In the genomic region with DNA sequence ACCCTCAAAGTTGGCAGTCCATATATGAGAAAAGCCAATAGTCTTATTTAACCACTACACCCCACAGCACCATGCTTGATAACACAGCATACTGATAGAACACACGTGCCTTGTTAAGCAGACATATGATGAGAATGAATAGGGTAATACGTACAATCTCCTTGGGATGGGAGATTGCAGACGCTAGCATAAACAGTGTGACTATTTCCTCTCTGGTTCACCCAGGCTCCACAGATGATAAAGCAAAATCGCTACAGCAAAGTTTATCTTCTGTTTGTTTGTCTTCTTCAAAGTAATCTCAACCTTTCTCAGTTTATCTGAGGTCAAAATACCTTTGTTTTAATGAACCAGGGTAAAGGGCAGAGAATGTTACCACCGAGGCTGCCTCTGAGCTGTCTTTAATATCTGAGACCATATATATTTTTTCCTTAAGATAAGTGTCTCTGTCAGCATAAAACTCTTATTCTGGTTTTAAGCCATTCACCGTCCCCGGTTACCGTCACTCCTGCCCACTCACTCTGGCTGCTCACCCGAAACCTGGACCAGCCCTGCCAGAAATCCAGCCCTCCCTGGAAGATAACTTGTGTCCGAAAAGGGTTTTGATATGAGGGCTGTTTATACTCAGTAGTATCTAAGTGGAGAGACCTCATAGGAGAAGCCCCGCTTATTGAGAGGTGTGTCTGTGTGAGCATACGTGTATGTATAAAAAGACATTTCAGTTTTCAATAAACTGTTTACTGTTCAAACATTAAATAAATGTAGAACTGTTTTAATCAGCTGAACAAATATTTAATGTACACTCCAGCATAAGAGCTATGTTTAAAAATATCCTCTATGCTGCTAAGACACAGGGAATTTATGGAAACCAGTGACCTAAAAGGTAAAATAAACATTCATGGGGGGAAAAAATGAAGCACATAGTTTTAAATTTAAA, we compare ENCODE assay signal across 17 cellular contexts.
DNase-seq lines count a peak whose midpoint lies in the region; ATAC-seq and TF ChIP-seq lines count a peak whose summit lies in the region.
"Had no signal": no experiment of that assay in that cellular context is flagged by ENCODE, and none has a peak within 500 bp of the region (broad histone marks: within the 10 kb centered on the region; RNA-seq: fewer than 3 reads in every experiment).

No MANE protein-coding gene starts in this region.

- H3K4me3 ChIP-seq in mesendoderm (ENCODE audit: low read length) = no peak overlapping the region
- H3K4me3 ChIP-seq: gastrocnemius medialis had no signal

- H3K79me2 ChIP-seq in mesendoderm (ENCODE audit: control insufficient read depth, insufficient read depth, low read length) = no peaks in the 10 kb centered on the region

- H4K5ac ChIP-seq in mesendoderm (ENCODE audit: low read length) = no peak overlapping the region

- H3K4me3 Mint-ChIP-seq in chondrocyte (ENCODE audit: unreplicated experiment) = peak overlapping the region; percentile 55

- no CpG with 5 or more reads among the region's 12 CpGs for WGBS in mesendoderm (ENCODE audit: extremely low coverage, insufficient coverage, low lambda C conversion rate)

- peaks cover 32% of the 10 kb centered on the region for H3K4me1 Mint-ChIP-seq in chondrocyte (ENCODE audit: low read depth)

- no peak overlapping the region for H3K9ac ChIP-seq in mesendoderm (ENCODE audit: low read length)

- no peak for ATAC-seq in GM19324 (IDR thresholded peaks at IDR 0.05; ENCODE audit: low FRiP score, unreplicated experiment)
- ATAC-seq: gastrocnemius medialis had no signal

- H3K27ac Mint-ChIP-seq in chondrocyte (ENCODE audit: unreplicated experiment) = peak overlapping the region; percentile 86

- H3K27me3 ChIP-seq in mesendoderm (ENCODE audit: insufficient read depth, low read length, poor library complexity) = no peaks in the 10 kb centered on the region
- H3K27me3 ChIP-seq: gastrocnemius medialis, neutrophil had no signal

- no peak overlapping the region for H2BK5ac ChIP-seq in mesendoderm (ENCODE audit: low read length)

- H3K36me3 ChIP-seq in mesendoderm (ENCODE audit: control insufficient read depth, insufficient read depth, low read length) = no peaks in the 10 kb centered on the region
- H3K36me3 ChIP-seq: gastrocnemius medialis, neutrophil had no signal

- no peak overlapping the region for H3K23ac ChIP-seq in mesendoderm (ENCODE audit: low read length)

- TF ChIP-seq CTCF in C4-2B (conservative IDR thresholded peaks at IDR 0.05) (no peak), chondrocyte (IDR thresholded peaks at IDR 0.05) (no peak)

- no peak overlapping the region for H3K18ac ChIP-seq in mesendoderm (ENCODE audit: low read length)

- no peak overlapping the region for H2AK5ac ChIP-seq in mesendoderm (ENCODE audit: low read length)

- no peak overlapping the region for H2BK120ac ChIP-seq in mesendoderm (ENCODE audit: low read depth, low read length)

- no peak overlapping the region for H3K56ac ChIP-seq in mesendoderm (ENCODE audit: low read length)

- no peaks in the 10 kb centered on the region for H3K27me3 Mint-ChIP-seq in chondrocyte (ENCODE audit: low read depth)

- H2BK15ac ChIP-seq in mesendoderm (replicated peaks; ENCODE audit: low read depth) = peak overlapping the region; percentile 45

- no peaks in the 10 kb centered on the region for H3K36me3 Mint-ChIP-seq in chondrocyte (ENCODE audit: low read depth)

- no peaks in the 10 kb centered on the region for H3K9me3 Mint-ChIP-seq in chondrocyte (ENCODE audit: low read depth)

- no peak overlapping the region for H3K4ac ChIP-seq in mesendoderm (ENCODE audit: low read depth, low read length)

- H4K8ac ChIP-seq in mesendoderm (ENCODE audit: low read depth, low read length) = no peak overlapping the region

- H3K4me2 ChIP-seq in mesendoderm (ENCODE audit: low read length) = no peak overlapping the region

- no peaks in the 10 kb centered on the region for H3K79me1 ChIP-seq in mesendoderm (ENCODE audit: low read length)

- H3K4me1 ChIP-seq in mesendoderm (ENCODE audit: control insufficient read depth, low read depth, low read length) = no peaks in the 10 kb centered on the region
- H3K4me1 ChIP-seq: gastrocnemius medialis had no signal

- peak; percentile 66 for DNase-seq in NCI-H146 (lab: John Stamatoyannopoulos, UW)
- DNase-seq in chondrocyte (ENCODE audit: low spot score) = no peak
- DNase-seq in mesendoderm = peak; percentile 24
- DNase-seq in activated CD8-positive, alpha-beta memory T cell treated with anti-CD3 and anti-CD28 coated beads for 24 hours = no peak
- DNase-seq in effector CD8-positive, alpha-beta T cell (lab: John Stamatoyannopoulos, UW) = no peak
- DNase-seq in caudate nucleus (lab: John Stamatoyannopoulos, UW) = no peak
- DNase-seq: activated CD4-positive, CD25-positive, alpha-beta regulatory T cell; gastrocnemius medialis; HCEC 1CT; Kasumi-1; NCI-H2107; NK-92 treated with Interleukin-12 subunit alpha and Interleukin-12 subunit beta, amount 100 ng/mL, for 24 hours; stimulated activated CD4-positive, alpha-beta T cell treated with anti-CD3 and anti-CD28 coated beads, Interleukin-4, amount 100 ng/mL, for 1 hour; T-helper 2 cell had no signal

- peak overlapping the region; percentile 72 for H3K27ac ChIP-seq in C4-2B
- H3K27ac ChIP-seq in mesendoderm (ENCODE audit: low read depth, low read length) = no peak overlapping the region
- no peak overlapping the region for H3K27ac ChIP-seq in caudate nucleus (ENCODE audit: low read depth, low read length)
- H3K27ac ChIP-seq: gastrocnemius medialis, neutrophil had no signal

Comparison
In these comparisons a context has a peak if more than half of its experiments do, and no peak if none do; other contexts are left out.
1. DNase-seq: peak in NCI-H146 (single experiment) and mesendoderm (single experiment); none in chondrocyte (single experiment), activated CD8-positive, alpha-beta memory T cell treated with anti-CD3 and anti-CD28 coated beads for 24 hours (single experiment), effector CD8-positive, alpha-beta T cell (single experiment) and caudate nucleus (0 of 61).